Comparison of ENCODE assay signal across 12 cellular contexts in genomic region chr1:237041461-237041794, GRCh38. TPM values are rescaled to one million over a fixed set of nuclear protein-coding genes. Genes with fewer than 3 reads are reported as not detected.
DNase-seq lines count a peak whose midpoint lies in the region; ATAC-seq and TF ChIP-seq lines count a peak whose summit lies in the region.
"Had no signal": no experiment of that assay in that cellular context is flagged by ENCODE, and none has a peak within 500 bp of the region (broad histone marks: within the 10 kb centered on the region; RNA-seq: fewer than 3 reads in every experiment).

No MANE protein-coding gene starts in this region.

- H3K9me3 ChIP-seq in CD8-positive, alpha-beta T cell (ENCODE audit: low read length): no peaks in the 10 kb centered on the region
- H3K9me3 ChIP-seq in HUES48 (ENCODE audit: control insufficient read depth, insufficient read depth, low read length): no peaks in the 10 kb centered on the region

- peaks cover 11% of the 10 kb centered on the region for H3K4me1 Mint-ChIP-seq in CD8-positive, alpha-beta T cell (ENCODE audit: low read depth)
- H3K4me1 Mint-ChIP-seq in endothelial cell (ENCODE audit: unreplicated experiment): peaks cover 11% of the 10 kb centered on the region
- peaks cover 13% of the 10 kb centered on the region for H3K4me1 Mint-ChIP-seq in nephron progenitor cell

- no peak overlapping the region for H3K27ac Mint-ChIP-seq in CD8-positive, alpha-beta T cell
- peak overlapping the region; percentile 45 for H3K27ac Mint-ChIP-seq in endothelial cell (ENCODE audit: unreplicated experiment)
- H3K27ac Mint-ChIP-seq in nephron progenitor cell: no peak overlapping the region
- H3K27ac Mint-ChIP-seq: immature natural killer cell had no signal

- no peak for DNase-seq in CD8-positive, alpha-beta T cell
- DNase-seq in endothelial cell (ENCODE audit: low spot score) (no peak), nephron progenitor cell (no peak), NCI-H2196 treated with DMSO at 0.1 percent for 48 hours (lab: John Stamatoyannopoulos, UW; ENCODE audit: unreplicated experiment) (no peak), erythroblast (lab: John Stamatoyannopoulos, UW) (no peak), NCI-H2171 treated with DMSO at 0.1 percent for 48 hours (lab: John Stamatoyannopoulos, UW) (no peak)
- DNase-seq: immature natural killer cell, SW 1271 had no signal

- intact Hi-C loops in CD8-positive, alpha-beta T cell (cut with DNase I, micrococcal nuclease): no loop called here

- ATAC-seq in CD8-positive, alpha-beta T cell: no peak
- no peak for ATAC-seq in HG02588 (IDR thresholded peaks at IDR 0.05; ENCODE audit: unreplicated experiment)

- no peaks in the 10 kb centered on the region for H3K4me1 ChIP-seq in CD8-positive, alpha-beta T cell (ENCODE audit: insufficient read depth, low read length)
- peaks cover 39% of the 10 kb centered on the region for H3K4me1 ChIP-seq in HUES48 (ENCODE audit: control insufficient read depth, insufficient read depth, low read length)

- H3K36me3 Mint-ChIP-seq in CD8-positive, alpha-beta T cell: no peaks in the 10 kb centered on the region
- H3K36me3 Mint-ChIP-seq in endothelial cell (ENCODE audit: low read depth, unreplicated experiment) (peaks cover 10% of the 10 kb centered on the region), nephron progenitor cell (ENCODE audit: low read depth) (no peaks in the 10 kb centered on the region)

- no peaks in the 10 kb centered on the region for H3K9me3 Mint-ChIP-seq in CD8-positive, alpha-beta T cell
- H3K9me3 Mint-ChIP-seq in endothelial cell (ENCODE audit: unreplicated experiment) (no peaks in the 10 kb centered on the region), nephron progenitor cell (no peaks in the 10 kb centered on the region)

- POLR2A ChIA-PET in CD8-positive, alpha-beta T cell (lab: Charles Lee): no interaction called here

- peak overlapping the region; percentile 16 for H3K4me3 Mint-ChIP-seq in CD8-positive, alpha-beta T cell
- H3K4me3 Mint-ChIP-seq in endothelial cell (ENCODE audit: unreplicated experiment) (peak overlapping the region; percentile 92), nephron progenitor cell (peak overlapping the region; percentile 84)

- no peak for TF ChIP-seq CTCF in CD8-positive, alpha-beta T cell (IDR thresholded peaks at IDR 0.05)
- no peak for TF ChIP-seq CTCF in endothelial cell (IDR thresholded peaks at IDR 0.05; ENCODE audit: unreplicated experiment)
- no peak for TF ChIP-seq CTCF in nephron progenitor cell (IDR thresholded peaks at IDR 0.05)

- H3K4me3 ChIP-seq in CD8-positive, alpha-beta T cell (ENCODE audit: low read depth, low read length): no peak overlapping the region
- peak overlapping the region; percentile 60 for H3K4me3 ChIP-seq in HUES48 (ENCODE audit: low read depth, low read length)

- no peak overlapping the region for H3K27ac ChIP-seq in CD8-positive, alpha-beta T cell (ENCODE audit: low read depth, low read length)
- H3K27ac ChIP-seq in HUES48 (ENCODE audit: low read depth, low read length): no peak overlapping the region

- TF ChIP-seq POLR2A in erythroblast (IDR thresholded peaks at IDR 0.05; ENCODE audit: low read length): no peak

- no peaks in the 10 kb centered on the region for H3K36me3 ChIP-seq in CD8-positive, alpha-beta T cell (ENCODE audit: insufficient read depth, low read length)
- H3K36me3 ChIP-seq in HUES48 (ENCODE audit: control insufficient read depth, insufficient read depth, low read length): no peaks in the 10 kb centered on the region

- H3K27me3 ChIP-seq in CD8-positive, alpha-beta T cell (ENCODE audit: insufficient read depth, low read length): peaks cover 6% of the 10 kb centered on the region
- H3K27me3 ChIP-seq in HUES48 (ENCODE audit: control insufficient read depth, insufficient read depth, low read length): peaks cover 40% of the 10 kb centered on the region

- CTCF ChIA-PET in CD8-positive, alpha-beta T cell (lab: Charles Lee): no interaction called here

- peaks cover 37% of the 10 kb centered on the region for H3K27me3 Mint-ChIP-seq in CD8-positive, alpha-beta T cell (ENCODE audit: low read depth)
- H3K27me3 Mint-ChIP-seq in endothelial cell (ENCODE audit: unreplicated experiment) (peaks cover 16% of the 10 kb centered on the region), nephron progenitor cell (ENCODE audit: low read depth, poor library complexity) (peaks cover 18% of the 10 kb centered on the region)

- no peak overlapping the region for H3K9ac ChIP-seq in HUES48 (ENCODE audit: low read depth, low read length)

RNA-seq across cellular contexts. Expression of gene RYR2, which starts 0.6 kb away (rescaled TPM):
- total RNA-seq in CD8-positive, alpha-beta T cell: not detected
- 5.4 TPM for total RNA-seq in endothelial cell (ENCODE audit: unreplicated experiment)
- total RNA-seq: endothelial cell of umbilical vein had no signal

RNA-seq across cellular contexts. Expression of gene MT1HL1, which starts 37.2 kb away (rescaled TPM):
- not detected for total RNA-seq in CD8-positive, alpha-beta T cell
- not detected for total RNA-seq in endothelial cell (ENCODE audit: unreplicated experiment)
- total RNA-seq: activated CD8-positive, alpha-beta memory T cell treated with anti-CD3 and anti-CD28 coated beads for 36 hours; endothelial cell of umbilical vein had no signal

Comparison
In these comparisons a context has a peak if more than half of its experiments do, and no peak if none do; other contexts are left out.
1. H3K4me3 Mint-ChIP-seq: peak in every context shown above with its lines; median percentile 92 in endothelial cell; 84 in nephron progenitor cell; 16 in CD8-positive, alpha-beta T cell.